20 cellular contexts compared by ENCODE assay signal in genomic region chr10:18409599-18410397, GRCh38.
DNase-seq lines count a peak whose midpoint lies in the region; ATAC-seq and TF ChIP-seq lines count a peak whose summit lies in the region.
"Had no signal": no experiment of that assay in that cellular context is flagged by ENCODE, and none has a peak within 500 bp of the region (broad histone marks: within the 10 kb centered on the region; RNA-seq: fewer than 3 reads in every experiment).

No MANE protein-coding gene starts in this region.

- TF ChIP-seq CTCF in WERI-Rb-1 (IDR thresholded peaks at IDR 0.05; ENCODE audit: low read depth, low read length): no peak

- no peaks in the 10 kb centered on the region for H3K9me3 ChIP-seq in WERI-Rb-1 (ENCODE audit: severe bottlenecking)
- H3K9me3 ChIP-seq: adrenal gland, BE2C, SK-N-SH, tibial artery had no signal

- H3K4me3 ChIP-seq in WERI-Rb-1 (ENCODE audit: low read depth, low read length): no peak overlapping the region
- H3K4me3 ChIP-seq: adrenal gland, tibial artery had no signal

- H3K27me3 ChIP-seq in WERI-Rb-1 (ENCODE audit: insufficient read depth, low read depth, severe bottlenecking): no peaks in the 10 kb centered on the region
- H3K27me3 ChIP-seq: adrenal gland, BE2C, tibial artery had no signal

- ATAC-seq in GM19452 (IDR thresholded peaks at IDR 0.05; ENCODE audit: unreplicated experiment) (peak; percentile 75), HG03097 (IDR thresholded peaks at IDR 0.05; ENCODE audit: low FRiP score, unreplicated experiment) (peak; percentile 50), GM18858 (IDR thresholded peaks at IDR 0.05; ENCODE audit: unreplicated experiment) (no peak)
- ATAC-seq: right cardiac atrium had no signal

- DNase-seq in DMS 273 (lab: John Stamatoyannopoulos, UW; ENCODE audit: unreplicated experiment) (peak; percentile 0), DMS 273 treated with DMSO at 0.1 percent for 48 hours (lab: John Stamatoyannopoulos, UW) (no peak), WERI-Rb-1 (peak; percentile 41), NCI-H2107 treated with DMSO at 0.1 percent for 48 hours (lab: John Stamatoyannopoulos, UW; ENCODE audit: unreplicated experiment) (no peak), NCI-H226 (no peak)
- DNase-seq: adrenal gland; BE2C; head of caudate nucleus; KBM-7; NCI-H2081; NCI-H526 treated with DMSO at 0.1 percent for 48 hours; right cardiac atrium; SK-N-SH; stimulated activated naive CD4-positive, alpha-beta T cell treated with Interleukin-2 at 50 U/mL for 16 hours; T-helper 9 cell; tibial artery had no signal

- H3K36me3 ChIP-seq in WERI-Rb-1: no peaks in the 10 kb centered on the region
- H3K36me3 ChIP-seq: adrenal gland, BE2C, tibial artery had no signal

- H3K27ac ChIP-seq in WERI-Rb-1: no peak overlapping the region
- H3K27ac ChIP-seq: 22Rv1, adrenal gland, tibial artery had no signal

Comparison
In these comparisons a context has a peak if more than half of its experiments do, and no peak if none do; other contexts are left out.
1. DNase-seq: peak in DMS 273 (single experiment) and WERI-Rb-1 (single experiment); none in DMS 273 treated with DMSO at 0.1 percent for 48 hours (single experiment), NCI-H2107 treated with DMSO at 0.1 percent for 48 hours (single experiment) and NCI-H226 (single experiment).